In genomic region chr17:8694766-8695165, GRCh38 we compare ENCODE assay signal across 4 cellular contexts. TPM values are rescaled to one million over a fixed set of nuclear protein-coding genes. Genes with fewer than 3 reads are reported as not detected.
"Had no signal": no experiment of that assay in that cellular context is flagged by ENCODE, and none has a peak within 500 bp of the region (broad histone marks: within the 10 kb centered on the region; RNA-seq: fewer than 3 reads in every experiment).

No MANE protein-coding gene starts in this region.

RNA-seq across cellular contexts. Expression of gene CCDC42, which starts 49.9 kb away (rescaled TPM):
- total RNA-seq: activated B cell treated with CpG ODN at 0.5 μM for 24 hours, bronchial epithelial cell, RPMI7951 had no signal
- polyA plus RNA-seq: IgD-negative memory B cell had no signal
